Comparison of ENCODE assay signal across 32 cellular contexts in the genomic region with DNA sequence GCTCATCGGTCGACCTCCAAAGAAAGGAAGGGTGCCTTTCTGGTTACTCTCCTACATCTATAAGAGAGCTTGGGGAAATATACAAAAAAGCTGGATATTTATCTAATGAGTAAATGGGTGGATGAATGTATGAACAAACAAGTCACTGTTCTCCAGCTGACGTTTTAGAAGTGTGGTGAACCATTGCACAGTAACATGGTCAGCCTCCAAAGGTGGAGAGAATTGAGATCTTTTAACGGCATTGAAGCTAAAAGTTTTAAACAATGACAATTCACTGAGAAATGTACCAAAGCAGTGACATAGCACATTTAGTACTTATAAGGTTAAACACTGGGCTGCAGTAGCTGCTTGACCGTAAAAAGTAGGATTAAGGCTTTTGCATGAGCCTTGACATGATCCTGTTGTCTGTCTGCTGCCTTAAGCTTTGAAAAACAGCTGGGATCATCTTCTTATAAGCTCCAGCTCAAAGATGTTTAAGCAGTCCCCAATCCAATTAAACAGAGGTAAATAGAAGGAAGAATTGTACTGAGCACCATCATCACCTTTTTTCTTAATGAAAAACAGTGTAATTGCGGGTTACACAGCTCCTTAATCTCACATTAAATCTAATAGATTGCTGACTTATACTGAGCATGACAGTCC.
DNase-seq lines count a peak whose midpoint lies in the region; TF ChIP-seq lines count a peak whose summit lies in the region.
"Had no signal": no experiment of that assay in that cellular context is flagged by ENCODE, and none has a peak within 500 bp of the region (broad histone marks: within the 10 kb centered on the region; RNA-seq: fewer than 3 reads in every experiment).

No MANE protein-coding gene starts in this region.

- no peak overlapping the region for H3K9ac ChIP-seq in mammary epithelial cell (ENCODE audit: insufficient read depth, low read length)

- no peak overlapping the region for H3K27ac ChIP-seq in mammary epithelial cell (ENCODE audit: insufficient read depth, low read depth, low read length)
- peak overlapping the region; percentile 44 to 59 (median 47) for H3K27ac ChIP-seq in thyroid gland
- no peak overlapping the region for H3K27ac ChIP-seq in prostate gland
- H3K27ac ChIP-seq: esophagus muscularis mucosa, heart right ventricle, neutrophil, sigmoid colon, stomach, vagina had no signal

- H3K4me1 ChIP-seq in mammary epithelial cell (ENCODE audit: insufficient read depth, low read length): no peaks in the 10 kb centered on the region
- peaks cover 10 to 18% of the 10 kb centered on the region in 2 donors for H3K4me1 ChIP-seq in thyroid gland
- H3K4me1 ChIP-seq in prostate gland (replicated peaks): no peaks in the 10 kb centered on the region
- H3K4me1 ChIP-seq: esophagus muscularis mucosa, heart right ventricle, sigmoid colon, stomach, vagina had no signal

- H3K4me2 ChIP-seq in mammary epithelial cell (ENCODE audit: insufficient read depth, low read depth, low read length): no peak overlapping the region

- no peaks in the 10 kb centered on the region for H3K36me3 Mint-ChIP-seq in MCF 10A (ENCODE audit: insufficient read depth, unreplicated experiment)
- H3K36me3 Mint-ChIP-seq: activated CD8-positive, alpha-beta memory T cell treated with anti-CD3 and anti-CD28 coated beads, Interleukin-2, amount 10 ng/mL, durations not matched to agents 7 days and 5 days; CD8-positive, alpha-beta T cell; IgD-negative memory B cell; naive B cell; T-cell had no signal

- intact Hi-C loops in mammary epithelial cell (cut with micrococcal nuclease): no loop called here
- intact Hi-C loops in MCF 10A (cut with micrococcal nuclease): no loop called here
- intact Hi-C loops in thyroid gland (cut with DNase I): no loop called here
- intact Hi-C loops in prostate gland (cut with DNase I): no loop called here

- DNase-seq in mammary epithelial cell: peak; percentile 76
- no peak for DNase-seq in MCF 10A (ENCODE audit: unreplicated experiment)
- peak; percentile 63 for DNase-seq in NCI-H69 (lab: John Stamatoyannopoulos, UW)
- DNase-seq in astrocyte of the hippocampus (ENCODE audit: low read depth, low spot score): peak; percentile 37
- no peak for DNase-seq in thyroid gland
- DNase-seq in GM19240 (ENCODE audit: insufficient read length, low spot score): no peak
- DNase-seq in T-helper 9 cell: no peak
- no peak for DNase-seq in prostate gland (ENCODE audit: low spot score)
- DNase-seq: activated CD8-positive, alpha-beta memory T cell treated with anti-CD3 and anti-CD28 coated beads, Interleukin-2, amount 10 ng/mL, durations not matched to agents 7 days and 5 days; activated gamma-delta T cell treated with Interleukin-2 at 50 U/mL for 16 hours; activated T-cell treated with anti-CD3 and anti-CD28 coated beads, Interleukin-2, amount 50 U/mL, for 48 hours; CD8-positive, alpha-beta T cell; central memory CD4-positive, alpha-beta T cell; cortex of kidney; DMS79; endodermal cell; foreskin fibroblast; heart right ventricle; midbrain; naive B cell; NCI-H146; NCI-H2171; NCI-H510A treated with DMSO at 0.1 percent for 48 hours; posterior cingulate gyrus; sigmoid colon; stimulated activated CD4-positive, alpha-beta T cell treated with anti-CD3 and anti-CD28 coated beads, Interleukin-4, amount 100 ng/mL, for 1 hour; stomach; T-cell had no signal

- no peak overlapping the region for H3K27ac Mint-ChIP-seq in MCF 10A (ENCODE audit: low read depth, unreplicated experiment)
- H3K27ac Mint-ChIP-seq: activated CD8-positive, alpha-beta memory T cell treated with anti-CD3 and anti-CD28 coated beads, Interleukin-2, amount 10 ng/mL, durations not matched to agents 7 days and 5 days; CD8-positive, alpha-beta T cell; endodermal cell; IgD-negative memory B cell; T-cell had no signal

- H2AFZ ChIP-seq in mammary epithelial cell (ENCODE audit: low read depth, low read length): no peak overlapping the region

- H3K27me3 Mint-ChIP-seq in MCF 10A (ENCODE audit: insufficient read depth, unreplicated experiment): no peaks in the 10 kb centered on the region
- H3K27me3 Mint-ChIP-seq: activated CD8-positive, alpha-beta memory T cell treated with anti-CD3 and anti-CD28 coated beads, Interleukin-2, amount 10 ng/mL, durations not matched to agents 7 days and 5 days; IgD-negative memory B cell; T-cell had no signal

- H3K36me3 ChIP-seq in mammary epithelial cell (ENCODE audit: insufficient read depth, low read length) (no peaks in the 10 kb centered on the region), thyroid gland (no peaks in the 10 kb centered on the region), prostate gland (no peaks in the 10 kb centered on the region)
- H3K36me3 ChIP-seq: esophagus muscularis mucosa, heart right ventricle, neutrophil, sigmoid colon, stomach, vagina had no signal

- H3K9me3 Mint-ChIP-seq in MCF 10A (ENCODE audit: unreplicated experiment): peaks cover 2% of the 10 kb centered on the region
- H3K9me3 Mint-ChIP-seq: CD8-positive, alpha-beta T cell had no signal

- H3K79me2 ChIP-seq in mammary epithelial cell (ENCODE audit: insufficient read depth, low read length): no peaks in the 10 kb centered on the region

- dilution Hi-C loops in mammary epithelial cell (cut with HindIII; ENCODE audit: low sequenced_read_pairs): no loop called here

- POLR2A ChIA-PET in MCF 10A (lab: Yijun Ruan, JAX): no interaction called here

- in situ Hi-C loops in mammary epithelial cell (cut with MboI; ENCODE audit: low sequenced_read_pairs in 2 of 2): no loop called here

- H3K9me3 ChIP-seq in mammary epithelial cell (replicated peaks; ENCODE audit: insufficient read depth, low read length) (no peaks in the 10 kb centered on the region), thyroid gland (no peaks in the 10 kb centered on the region), prostate gland (no peaks in the 10 kb centered on the region)
- H3K9me3 ChIP-seq: esophagus muscularis mucosa, heart right ventricle, neutrophil, sigmoid colon, stomach, vagina had no signal

- no peak for TF ChIP-seq CTCF in mammary epithelial cell (conservative IDR thresholded peaks at IDR 0.05 in 1 of 2, IDR thresholded peaks at IDR 0.05 in 1 of 2; ENCODE audit: extremely low read depth in 1 of 2, insufficient read depth in 1 of 2, low read depth in 1 of 2, low read length in 2 of 2)
- TF ChIP-seq CTCF in MCF 10A (IDR thresholded peaks at IDR 0.05; ENCODE audit: unreplicated experiment): no peak
- no peak for TF ChIP-seq CTCF in thyroid gland (IDR thresholded peaks at IDR 0.05)
- no peak for TF ChIP-seq CTCF in prostate gland (IDR thresholded peaks at IDR 0.05)

- H3K4me3 ChIP-seq in mammary epithelial cell (replicated peaks in 1 of 3; ENCODE audit: insufficient read depth in 1 of 3, low read depth in 2 of 3, low read length in 3 of 3) (no peak overlapping the region), thyroid gland (replicated peaks in 1 of 3) (no peak overlapping the region), prostate gland (no peak overlapping the region)
- H3K4me3 ChIP-seq: esophagus muscularis mucosa, heart right ventricle, sigmoid colon, stomach, vagina had no signal

- H3K4me1 Mint-ChIP-seq in MCF 10A (ENCODE audit: insufficient read depth, unreplicated experiment): no peaks in the 10 kb centered on the region
- H3K4me1 Mint-ChIP-seq: activated CD8-positive, alpha-beta memory T cell treated with anti-CD3 and anti-CD28 coated beads, Interleukin-2, amount 10 ng/mL, durations not matched to agents 7 days and 5 days; IgD-negative memory B cell; T-cell had no signal

- no peak overlapping the region for H3K4me3 Mint-ChIP-seq in MCF 10A (ENCODE audit: unreplicated experiment)
- H3K4me3 Mint-ChIP-seq: activated CD8-positive, alpha-beta memory T cell treated with anti-CD3 and anti-CD28 coated beads, Interleukin-2, amount 10 ng/mL, durations not matched to agents 7 days and 5 days; CD8-positive, alpha-beta T cell; endodermal cell; IgD-negative memory B cell; naive B cell; T-cell had no signal

- WGBS in mammary epithelial cell (ENCODE audit: low coverage, missing lambda C conversion rate): 79% methylated on average over 6 of the region's 6 CpGs
- WGBS in thyroid gland, 2 donors: 49 to 51% methylated on average over 6 of the region's 6 CpGs
- 60% methylated on average over 6 of the region's 6 CpGs for WGBS in prostate gland

- no TSS peak for BruUV-seq in mammary epithelial cell (replicated peaks; lab: Mats Ljungman, UMichigan)
- no TSS peak for BruUV-seq in MCF 10A (replicated peaks; lab: Mats Ljungman, UMichigan)

- H4K20me1 ChIP-seq in mammary epithelial cell (ENCODE audit: insufficient read depth, low read length): no peaks in the 10 kb centered on the region

- H3K27me3 ChIP-seq in mammary epithelial cell (ENCODE audit: insufficient read depth, low read length) (no peaks in the 10 kb centered on the region), thyroid gland (no peaks in the 10 kb centered on the region), prostate gland (replicated peaks; ENCODE audit: insufficient read depth) (no peaks in the 10 kb centered on the region)
- H3K27me3 ChIP-seq: esophagus muscularis mucosa, heart right ventricle, neutrophil, sigmoid colon, stomach, vagina had no signal

- TF ChIP-seq POLR2A in thyroid gland (IDR thresholded peaks at IDR 0.05) (no peak), prostate gland (IDR thresholded peaks at IDR 0.05) (no peak)

- CTCF ChIA-PET in mammary epithelial cell (lab: Charles Lee; ENCODE audit: low non-redundant PET) (no interaction called here), MCF 10A (lab: Yijun Ruan, JAX) (interaction anchor here (1.1 kb wide), 1 partner anchor 11 kb away, joined by 3 read pairs; no protein-coding TSS in a partner anchor)

Comparison
In these comparisons a context has a peak if more than half of its experiments do, and no peak if none do; other contexts are left out.
1. DNase-seq: peak in mammary epithelial cell (single experiment), NCI-H69 (single experiment) and astrocyte of the hippocampus (single experiment); none in MCF 10A (single experiment), thyroid gland (0 of 2), GM19240 (single experiment), T-helper 9 cell (single experiment) and prostate gland (single experiment).
2. H3K27ac ChIP-seq: peak in thyroid gland (3 of 3); none in mammary epithelial cell (single experiment) and prostate gland (0 of 2).